In the genomic region with DNA sequence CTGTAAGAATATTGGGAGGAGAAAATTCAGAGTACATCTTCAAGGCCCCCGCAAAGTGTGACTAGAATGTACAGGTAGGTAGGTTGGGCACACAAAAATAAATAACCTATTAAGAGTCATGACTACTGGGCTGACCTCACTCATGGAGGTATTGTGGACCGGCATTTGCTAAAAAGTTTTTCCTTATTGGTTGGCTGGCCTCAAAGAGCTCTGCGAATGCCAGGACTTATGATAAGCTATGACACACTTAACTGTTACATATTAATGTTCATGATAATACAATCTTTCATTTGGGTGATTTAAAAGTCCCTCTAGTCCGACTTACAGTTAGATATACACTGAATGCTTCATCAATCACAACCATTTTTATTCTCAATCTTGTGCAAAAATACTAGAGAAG, we compare ENCODE assay signal across 14 cellular contexts.
DNase-seq lines count a peak whose midpoint lies in the region; ATAC-seq and TF ChIP-seq lines count a peak whose summit lies in the region.
"Had no signal": no experiment of that assay in that cellular context is flagged by ENCODE, and none has a peak within 500 bp of the region (broad histone marks: within the 10 kb centered on the region; RNA-seq: fewer than 3 reads in every experiment).

No MANE protein-coding gene starts in this region.

- H3K9me3 ChIP-seq in mucosa of descending colon (no peaks in the 10 kb centered on the region), tibial artery (no peaks in the 10 kb centered on the region)
- H3K9me3 ChIP-seq in CD4-positive, alpha-beta memory T cell (ENCODE audit: control insufficient read depth in 1 of 2, low read length in 2 of 2) = no peaks in the 10 kb centered on the region

- TF ChIP-seq CTCF in fibroblast of pulmonary artery (IDR thresholded peaks at IDR 0.05; ENCODE audit: low read length, missing control alignments) (no peak), mucosa of descending colon (IDR thresholded peaks at IDR 0.05) (no peak), tibial artery (IDR thresholded peaks at IDR 0.05) (no peak)

- peak; percentile 79 for ATAC-seq in mucosa of descending colon
- no peak for ATAC-seq in activated CD8-positive, alpha-beta memory T cell treated with anti-CD3 and anti-CD28 coated beads, Interleukin-2, amount 10 ng/mL, durations not matched to agents 7 days and 5 days
- ATAC-seq: GM23338, natural killer cell, sciatic nerve had no signal

- peaks cover 89% of the 10 kb centered on the region for H3K4me1 Mint-ChIP-seq in activated naive CD4-positive, alpha-beta T cell treated with anti-CD3 and anti-CD28 coated beads, Interleukin-2, amount 50 U/mL, for 24 hours
- H3K4me1 Mint-ChIP-seq in activated CD8-positive, alpha-beta memory T cell treated with anti-CD3 and anti-CD28 coated beads, Interleukin-2, amount 10 ng/mL, durations not matched to agents 7 days and 5 days = peaks cover 2% of the 10 kb centered on the region
- peaks cover 37 to 58% (median 42%) of the 10 kb centered on the region in 4 donors for H3K4me1 Mint-ChIP-seq in CD4-positive, alpha-beta memory T cell
- H3K4me1 Mint-ChIP-seq: natural killer cell had no signal

- no peaks in the 10 kb centered on the region for H3K27me3 Mint-ChIP-seq in activated naive CD4-positive, alpha-beta T cell treated with anti-CD3 and anti-CD28 coated beads, Interleukin-2, amount 50 U/mL, for 24 hours
- H3K27me3 Mint-ChIP-seq in activated CD8-positive, alpha-beta memory T cell treated with anti-CD3 and anti-CD28 coated beads, Interleukin-2, amount 10 ng/mL, durations not matched to agents 7 days and 5 days = no peaks in the 10 kb centered on the region
- H3K27me3 Mint-ChIP-seq in CD4-positive, alpha-beta memory T cell = no peaks in the 10 kb centered on the region

- DNase-seq in activated naive CD4-positive, alpha-beta T cell treated with Interleukin-2 at 50 U/mL for 16 hours = no peak
- DNase-seq in fibroblast of pulmonary artery (ENCODE audit: low read depth) = peak; percentile 40
- DNase-seq in mucosa of descending colon = no peak
- no peak for DNase-seq in tibial artery
- no peak for DNase-seq in occipital lobe (lab: John Stamatoyannopoulos, UW)
- DNase-seq in activated CD8-positive, alpha-beta memory T cell treated with anti-CD3 and anti-CD28 coated beads, Interleukin-2, amount 10 ng/mL, durations not matched to agents 7 days and 5 days = no peak
- DNase-seq in CD4-positive, alpha-beta memory T cell = no peak
- DNase-seq: activated CD4-positive, CD25-positive, alpha-beta regulatory T cell; activated T-cell treated with anti-CD3 and anti-CD28 coated beads for 4 hours; natural killer cell; OCI-M1 had no signal

- peak overlapping the region; percentile 48 to 63 for H3K27ac ChIP-seq in tibial artery
- H3K27ac ChIP-seq in CD4-positive, alpha-beta memory T cell (ENCODE audit: low read depth, low read length) = no peak overlapping the region

- H3K4me3 Mint-ChIP-seq in activated naive CD4-positive, alpha-beta T cell treated with anti-CD3 and anti-CD28 coated beads, Interleukin-2, amount 50 U/mL, for 24 hours = no peak overlapping the region
- no peak overlapping the region for H3K4me3 Mint-ChIP-seq in activated CD8-positive, alpha-beta memory T cell treated with anti-CD3 and anti-CD28 coated beads, Interleukin-2, amount 10 ng/mL, durations not matched to agents 7 days and 5 days
- H3K4me3 Mint-ChIP-seq in CD4-positive, alpha-beta memory T cell = no peak overlapping the region
- H3K4me3 Mint-ChIP-seq: GM23338, natural killer cell had no signal

- peak overlapping the region; percentile 87 for H3K27ac Mint-ChIP-seq in activated naive CD4-positive, alpha-beta T cell treated with anti-CD3 and anti-CD28 coated beads, Interleukin-2, amount 50 U/mL, for 24 hours
- H3K27ac Mint-ChIP-seq in activated CD8-positive, alpha-beta memory T cell treated with anti-CD3 and anti-CD28 coated beads, Interleukin-2, amount 10 ng/mL, durations not matched to agents 7 days and 5 days = no peak overlapping the region
- peak overlapping the region in 1 of 7 donors; percentile 62 for H3K27ac Mint-ChIP-seq in CD4-positive, alpha-beta memory T cell
- H3K27ac Mint-ChIP-seq: GM23338, natural killer cell had no signal

- POLR2A ChIA-PET in CD4-positive, alpha-beta memory T cell (lab: Charles Lee; ENCODE audit: partially characterized antibody) = no interaction called here

- H3K4me3 ChIP-seq in fibroblast of pulmonary artery (replicated peaks; ENCODE audit: low read depth, low read length) (no peak overlapping the region), mucosa of descending colon (no peak overlapping the region), tibial artery (no peak overlapping the region)
- H3K4me3 ChIP-seq in CD4-positive, alpha-beta memory T cell (ENCODE audit: low read length in 2 of 2) = no peak overlapping the region
- H3K4me3 ChIP-seq: GM23338 had no signal

- intact Hi-C loops in mucosa of descending colon (cut with DNase I, micrococcal nuclease) = no loop called here
- intact Hi-C loops in tibial artery (cut with DNase I; ENCODE audit: low total_unique reads) = no loop called here
- intact Hi-C loops in CD4-positive, alpha-beta memory T cell (cut with micrococcal nuclease) = no loop called here

- no peaks in the 10 kb centered on the region for H3K27me3 ChIP-seq in tibial artery
- H3K27me3 ChIP-seq in CD4-positive, alpha-beta memory T cell (ENCODE audit: insufficient read depth, low read length) = no peaks in the 10 kb centered on the region

- CTCF ChIA-PET in activated CD8-positive, alpha-beta memory T cell treated with anti-CD3 and anti-CD28 coated beads, Interleukin-2, amount 10 ng/mL, durations not matched to agents 7 days and 5 days (lab: Charles Lee) = no interaction called here
- CTCF ChIA-PET in CD4-positive, alpha-beta memory T cell (lab: Charles Lee; ENCODE audit: partially characterized antibody) = interaction anchor here (0.8 kb wide), 1 partner anchor 9 kb away, joined by 3 read pairs; no protein-coding TSS in a partner anchor

- H3K36me3 Mint-ChIP-seq in activated naive CD4-positive, alpha-beta T cell treated with anti-CD3 and anti-CD28 coated beads, Interleukin-2, amount 50 U/mL, for 24 hours = peaks cover 27% of the 10 kb centered on the region
- H3K36me3 Mint-ChIP-seq in activated CD8-positive, alpha-beta memory T cell treated with anti-CD3 and anti-CD28 coated beads, Interleukin-2, amount 10 ng/mL, durations not matched to agents 7 days and 5 days = no peaks in the 10 kb centered on the region
- H3K36me3 Mint-ChIP-seq in CD4-positive, alpha-beta memory T cell = peaks cover 7 to 45% of the 10 kb centered on the region in 2 donors
- H3K36me3 Mint-ChIP-seq: natural killer cell had no signal

- no peaks in the 10 kb centered on the region for H3K9me3 Mint-ChIP-seq in activated naive CD4-positive, alpha-beta T cell treated with anti-CD3 and anti-CD28 coated beads, Interleukin-2, amount 50 U/mL, for 24 hours
- peaks cover 2% of the 10 kb centered on the region for H3K9me3 Mint-ChIP-seq in activated CD8-positive, alpha-beta memory T cell treated with anti-CD3 and anti-CD28 coated beads, Interleukin-2, amount 10 ng/mL, durations not matched to agents 7 days and 5 days (ENCODE audit: low read depth)
- no peaks in the 10 kb centered on the region for H3K9me3 Mint-ChIP-seq in CD4-positive, alpha-beta memory T cell
- H3K9me3 Mint-ChIP-seq: GM23338, natural killer cell had no signal

- H3K36me3 ChIP-seq in mucosa of descending colon (ENCODE audit: low read depth) (no peaks in the 10 kb centered on the region), tibial artery (no peaks in the 10 kb centered on the region)
- H3K36me3 ChIP-seq in CD4-positive, alpha-beta memory T cell (ENCODE audit: insufficient read depth, low read length) = no peaks in the 10 kb centered on the region

- H3K4me1 ChIP-seq in mucosa of descending colon (ENCODE audit: low read depth) (peaks cover 14% of the 10 kb centered on the region), tibial artery (peaks cover 0 to 36% (median 28%) of the 10 kb centered on the region in 4 donors)
- peaks cover 10% of the 10 kb centered on the region for H3K4me1 ChIP-seq in CD4-positive, alpha-beta memory T cell (ENCODE audit: insufficient read depth, low read length)
